8 cellular contexts compared by ENCODE assay signal in the genomic region with DNA sequence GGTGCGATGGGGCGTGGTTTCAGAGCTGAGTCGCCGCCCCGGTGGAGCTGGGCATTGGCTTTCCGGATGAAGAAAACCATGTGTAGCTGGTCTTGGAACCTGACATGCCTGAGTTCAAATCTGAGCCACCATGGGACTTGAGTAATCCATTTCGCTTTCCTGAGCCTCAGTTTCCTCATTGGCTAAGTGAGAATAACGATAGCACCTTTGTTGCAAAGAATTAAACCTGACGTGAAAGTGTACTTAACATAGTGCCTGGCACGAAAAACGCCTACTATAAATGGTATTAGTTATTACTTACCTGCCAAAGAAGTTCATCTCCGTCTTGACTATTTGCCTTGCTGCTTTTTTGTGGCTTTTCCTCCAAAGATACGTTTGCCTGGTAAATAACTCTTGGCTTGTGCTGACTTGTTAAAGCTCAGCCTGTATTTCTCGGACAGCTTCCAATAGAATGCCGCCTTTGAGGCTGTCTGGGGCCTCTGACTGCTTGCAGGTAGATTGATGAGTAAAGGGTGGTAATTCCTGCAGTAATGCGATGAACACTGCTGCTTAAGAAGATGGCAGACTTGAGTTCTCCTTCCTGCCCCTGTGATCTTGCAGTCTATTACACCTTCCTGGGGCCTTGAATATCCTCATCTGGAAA. TPM values are rescaled to one million over a fixed set of nuclear protein-coding genes. Genes with fewer than 3 reads are reported as not detected.
A peak's percentile ranks its signal among the peaks of the same experiment; 100 is the strongest.
DNase-seq lines count a peak whose midpoint lies in the region; ATAC-seq and TF ChIP-seq lines count a peak whose summit lies in the region.

No MANE protein-coding gene starts in this region.

- H3K27ac Mint-ChIP-seq in H9: peak overlapping the region in 1 of 3 experiments; percentile 96; a peak in 3 of 7 replicates
- peak overlapping the region; percentile 85 for H3K27ac Mint-ChIP-seq in activated naive CD8-positive, alpha-beta T cell treated with anti-CD3 and anti-CD28 coated beads, Interleukin-2, amount 10 ng/mL, durations not matched to agents 7 days and 5 days

- H3K56ac ChIP-seq in H9 (ENCODE audit: insufficient read length, low read depth, low read length): no peak overlapping the region
- H3K56ac ChIP-seq in mesendoderm (ENCODE audit: low read length): peak overlapping the region; percentile 100

- no peaks in the 10 kb centered on the region for H4K20me1 ChIP-seq in H9 (ENCODE audit: control insufficient read depth, insufficient read depth, insufficient read length)

- TF ChIP-seq CTCF in BE2C (IDR thresholded peaks at IDR 0.05; ENCODE audit: low read depth, low read length): no peak
- TF ChIP-seq CTCF in H9 (conservative IDR thresholded peaks at IDR 0.05): no peak

- H3K4ac ChIP-seq in H9 (ENCODE audit: low read depth, low read length) (no peak overlapping the region), mesendoderm (ENCODE audit: low read depth, low read length) (no peak overlapping the region)

- no CpG with 5 or more reads among the region's 16 CpGs for WGBS in H9 (ENCODE audit: extremely low coverage, insufficient read length, low lambda C conversion rate)
- no CpG with 5 or more reads among the region's 16 CpGs for WGBS in mesendoderm (ENCODE audit: extremely low coverage, insufficient coverage, low lambda C conversion rate)

- H4K8ac ChIP-seq in H9 (replicated peaks; ENCODE audit: insufficient read length, low read depth, low read length) (no peak overlapping the region), mesendoderm (ENCODE audit: low read depth, low read length) (no peak overlapping the region)

- peaks cover 38% of the 10 kb centered on the region for H3K79me2 ChIP-seq in H9 (ENCODE audit: insufficient read depth, low read length)
- peaks cover 54% of the 10 kb centered on the region for H3K79me2 ChIP-seq in mesendoderm (ENCODE audit: control insufficient read depth, insufficient read depth, low read length)

- ATAC-seq in activated naive CD8-positive, alpha-beta T cell treated with anti-CD3 and anti-CD28 coated beads, Interleukin-2, amount 10 ng/mL, durations not matched to agents 7 days and 5 days (ENCODE audit: low read depth): no peak

- no peaks in the 10 kb centered on the region for H3K9me3 ChIP-seq in BE2C
- H3K9me3 ChIP-seq in H9 (ENCODE audit: control insufficient read depth, low read depth, low read length): no peaks in the 10 kb centered on the region

- no peaks in the 10 kb centered on the region; the same call in 1 of the 2 replicates for H3K4me1 ChIP-seq in BE2C
- peaks cover 2% of the 10 kb centered on the region; the same call in 1 of the 2 replicates for H3K4me1 ChIP-seq in H9 (ENCODE audit: insufficient read depth, low read length)
- peaks cover 5% of the 10 kb centered on the region for H3K4me1 ChIP-seq in mesendoderm (ENCODE audit: control insufficient read depth, low read depth, low read length)

- peaks cover 38 to 40% of the 10 kb centered on the region in 2 experiments for H3K4me1 Mint-ChIP-seq in H9
- H3K4me1 Mint-ChIP-seq in activated naive CD8-positive, alpha-beta T cell treated with anti-CD3 and anti-CD28 coated beads, Interleukin-2, amount 10 ng/mL, durations not matched to agents 7 days and 5 days: peaks cover 47% of the 10 kb centered on the region

- H3K27me3 ChIP-seq in BE2C: no peaks in the 10 kb centered on the region
- no peaks in the 10 kb centered on the region for H3K27me3 ChIP-seq in H9 (ENCODE audit: insufficient read depth, low read length)
- H3K27me3 ChIP-seq in mesendoderm (ENCODE audit: insufficient read depth, low read length, poor library complexity): no peaks in the 10 kb centered on the region

- H2BK5ac ChIP-seq in H9 (ENCODE audit: insufficient read length, low read length) (no peak overlapping the region), mesendoderm (ENCODE audit: low read length) (no peak overlapping the region)

- H3K27ac ChIP-seq in H9 (ENCODE audit: insufficient read length, low read depth, low read length) (no peak overlapping the region), mesendoderm (ENCODE audit: low read depth, low read length) (no peak overlapping the region)

- H3K36me3 Mint-ChIP-seq in H9 (ENCODE audit: insufficient read depth in 1 of 3, low read depth in 3 of 3): peaks cover 31 to 36% (median 34%) of the 10 kb centered on the region in 3 experiments
- peaks cover 25% of the 10 kb centered on the region for H3K36me3 Mint-ChIP-seq in activated naive CD8-positive, alpha-beta T cell treated with anti-CD3 and anti-CD28 coated beads, Interleukin-2, amount 10 ng/mL, durations not matched to agents 7 days and 5 days

- H3K27me3 Mint-ChIP-seq in H9 (ENCODE audit: low read depth): peaks cover 4% of the 10 kb centered on the region
- H3K27me3 Mint-ChIP-seq in activated naive CD8-positive, alpha-beta T cell treated with anti-CD3 and anti-CD28 coated beads, Interleukin-2, amount 10 ng/mL, durations not matched to agents 7 days and 5 days: peaks cover 18% of the 10 kb centered on the region

- H3K23ac ChIP-seq in H9 (ENCODE audit: insufficient read length, low read depth, low read length) (no peak overlapping the region), mesendoderm (ENCODE audit: low read length) (no peak overlapping the region)

- peaks cover 8 to 10% of the 10 kb centered on the region in 2 experiments; a peak in 3 of 5 replicates for H3K9me3 Mint-ChIP-seq in H9
- H3K9me3 Mint-ChIP-seq in activated naive CD8-positive, alpha-beta T cell treated with anti-CD3 and anti-CD28 coated beads, Interleukin-2, amount 10 ng/mL, durations not matched to agents 7 days and 5 days: no peaks in the 10 kb centered on the region

- H3K9ac ChIP-seq in H9 (ENCODE audit: extremely low read depth, insufficient read length, low read length) (peak overlapping the region; percentile 94), mesendoderm (ENCODE audit: low read length) (peak overlapping the region; percentile 100)

- H2AFZ ChIP-seq in H9 (ENCODE audit: low read length): no peak overlapping the region

- no peak overlapping the region for H4K5ac ChIP-seq in H9 (ENCODE audit: insufficient read length, low read depth, low read length)
- no peak overlapping the region for H4K5ac ChIP-seq in mesendoderm (ENCODE audit: low read length)

- no peak overlapping the region for H2BK12ac ChIP-seq in H9 (ENCODE audit: insufficient read length, low read depth, low read length)

- H3K4me3 Mint-ChIP-seq in H9: peak overlapping the region; percentile 79 to 95
- H3K4me3 Mint-ChIP-seq in activated naive CD8-positive, alpha-beta T cell treated with anti-CD3 and anti-CD28 coated beads, Interleukin-2, amount 10 ng/mL, durations not matched to agents 7 days and 5 days: peak overlapping the region; percentile 94

- no peak overlapping the region for H3K18ac ChIP-seq in H9 (ENCODE audit: insufficient read length, low read depth, low read length)
- peak overlapping the region; percentile 88 for H3K18ac ChIP-seq in mesendoderm (ENCODE audit: low read length)

- H3K23me2 ChIP-seq in H9 (ENCODE audit: insufficient read length, low read depth, low read length, poor library complexity, severe bottlenecking): peaks cover 17% of the 10 kb centered on the region

- H3T11ph ChIP-seq in H9 (ENCODE audit: low read length): no peak overlapping the region

- no peak overlapping the region for H2BK120ac ChIP-seq in H9 (ENCODE audit: low read depth, low read length, poor library complexity, severe bottlenecking)
- no peak overlapping the region for H2BK120ac ChIP-seq in mesendoderm (ENCODE audit: low read depth, low read length)

- peaks cover 5% of the 10 kb centered on the region for H3K79me1 ChIP-seq in H9 (ENCODE audit: insufficient read depth, low read depth, low read length, poor library complexity, severe bottlenecking)
- peaks cover 15% of the 10 kb centered on the region for H3K79me1 ChIP-seq in mesendoderm (ENCODE audit: low read length)

- no peak overlapping the region for H2BK20ac ChIP-seq in H9 (ENCODE audit: low read depth, low read length, poor library complexity, severe bottlenecking)

- H2AK5ac ChIP-seq in H9 (ENCODE audit: insufficient read length, low read length) (no peak overlapping the region), mesendoderm (ENCODE audit: low read length) (no peak overlapping the region)

- H3K14ac ChIP-seq in H9 (ENCODE audit: insufficient read depth, low read length): no peak overlapping the region

- DNase-seq in BE2C (peak; percentile 51), H9 (no peak), mesendoderm (no peak), NCI-H345 treated with DMSO at 0.1 percent for 48 hours (lab: John Stamatoyannopoulos, UW; ENCODE audit: unreplicated experiment) (no peak), cerebellar nuclear complex (lab: John Stamatoyannopoulos, UW) (no peak), GOT3 (lab: John Stamatoyannopoulos, UW) (no peak)
- DNase-seq in activated naive CD8-positive, alpha-beta T cell treated with anti-CD3 and anti-CD28 coated beads, Interleukin-2, amount 10 ng/mL, durations not matched to agents 7 days and 5 days: no peak
- DNase-seq in stimulated activated CD4-positive, alpha-beta T cell treated with anti-CD3 and anti-CD28 coated beads, Interleukin-4, amount 100 ng/mL, for 4 hours: no peak

- peaks cover 8% of the 10 kb centered on the region for H3K36me3 ChIP-seq in BE2C
- peaks cover 5% of the 10 kb centered on the region for H3K36me3 ChIP-seq in mesendoderm (ENCODE audit: control insufficient read depth, insufficient read depth, low read length)

- H2BK15ac ChIP-seq in H9 (ENCODE audit: low read depth, low read length) (no peak overlapping the region), mesendoderm (replicated peaks; ENCODE audit: low read depth) (no peak overlapping the region)

- no peak overlapping the region for H4K91ac ChIP-seq in H9 (ENCODE audit: insufficient read length, low read depth, low read length)

- H3K4me2 ChIP-seq in H9 (ENCODE audit: insufficient read depth, insufficient read length, low read length) (peak overlapping the region; percentile 99), mesendoderm (ENCODE audit: low read length) (peak overlapping the region; percentile 24)

- POLR2A ChIA-PET in activated naive CD8-positive, alpha-beta T cell treated with anti-CD3 and anti-CD28 coated beads, Interleukin-2, amount 10 ng/mL, durations not matched to agents 7 days and 5 days (lab: Charles Lee): interaction anchor here (0.6 to 1.2 kb wide), 2 partner anchors 892 to 1349 kb away, joined by 3 to 4 read pairs; partner anchors contain the start of gene OLA1

- H3K4me3 ChIP-seq in BE2C (ENCODE audit: low read depth, low read length) (peak overlapping the region; percentile 75), mesendoderm (ENCODE audit: low read length) (peak overlapping the region; percentile 58)

RNA-seq across cellular contexts. Expression of gene CDCA7, which starts 1.3 kb away (rescaled TPM):
- polyA plus RNA-seq in BE2C (2012; ENCODE audit: insufficient read depth, insufficient read length, low read depth): 8.8 TPM
- 48.9 and 50.3 TPM in 2 replicates for total RNA-seq in H9 (2021)
- 10 to 100 TPM; 77.8 to 81.5 TPM for total RNA-seq in activated naive CD8-positive, alpha-beta T cell treated with anti-CD3 and anti-CD28 coated beads, Interleukin-2, amount 10 ng/mL, durations not matched to agents 7 days and 5 days
- 72.4 TPM for polyA plus RNA-seq in mesendoderm (2013, experiment 1 of 2)
- 70.6 TPM for polyA plus RNA-seq in mesendoderm (2013, experiment 2 of 2)
